In the genomic region with DNA sequence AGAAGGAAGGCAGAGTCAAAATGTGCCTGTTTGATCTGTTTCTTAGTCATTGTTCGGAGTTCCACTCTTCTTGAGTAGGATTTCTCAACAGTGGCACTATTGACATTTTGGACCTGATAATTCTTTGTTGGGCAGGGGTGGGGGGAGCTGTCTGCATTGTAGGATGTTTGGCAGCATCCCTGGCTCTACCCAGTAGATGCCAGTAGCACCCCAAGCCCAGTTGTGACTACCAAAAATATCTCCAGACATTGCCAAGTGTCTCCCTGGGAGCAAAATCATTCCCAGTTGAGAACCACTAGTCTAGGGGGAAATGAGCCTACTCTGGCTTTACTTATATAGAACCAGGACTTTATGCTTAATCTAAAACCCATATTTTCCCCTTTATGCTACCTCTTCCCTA, we compare ENCODE assay signal across 9 cellular contexts. TPM values are rescaled to one million over a fixed set of nuclear protein-coding genes. Genes with fewer than 3 reads are reported as not detected.
A peak's percentile ranks its signal among the peaks of the same experiment; 100 is the strongest.
DNase-seq lines count a peak whose midpoint lies in the region; ATAC-seq, FAIRE-seq and TF ChIP-seq lines count a peak whose summit lies in the region.
"Had no signal": no experiment of that assay in that cellular context is flagged by ENCODE, and none has a peak within 500 bp of the region (broad histone marks: within the 10 kb centered on the region; RNA-seq: fewer than 3 reads in every experiment).

No MANE protein-coding gene starts in this region.

- no peak for TF ChIP-seq CTCF in WTC11 (IDR thresholded peaks at IDR 0.05)

- H3K4me3 Mint-ChIP-seq in WTC11, result peak overlapping the region; percentile 91

- POLR2A ChIA-PET in WTC11 (lab: Charles Lee), result no interaction called here

- WGBS in small intestine, 3 donors, result 20 to 44% (median 25%) methylated on average over 1 of the region's 1 CpG

- H3K4me3 ChIP-seq in HAP-1 (peak overlapping the region; percentile 76; the same call in 1 of the 2 replicates), small intestine (ENCODE audit: low read depth in 1 of 2, low read length in 2 of 2) (no peak overlapping the region)

- H3K27me3 ChIP-seq in HAP-1 (ENCODE audit: low read depth) (no peaks in the 10 kb centered on the region), small intestine (ENCODE audit: control insufficient read depth in 2 of 2, insufficient read depth in 2 of 2, low read length in 2 of 2) (no peaks in the 10 kb centered on the region)

- H3K27me3 Mint-ChIP-seq in WTC11 (ENCODE audit: low read depth), result no peaks in the 10 kb centered on the region

- DNase-seq in HAP-1 (ENCODE audit: low spot score in 2 of 2) (no peak), WTC11 (ENCODE audit: low spot score) (no peak), globus pallidus (ENCODE audit: low spot score) (peak; percentile 15), small intestine (no peak), superior temporal gyrus (ENCODE audit: extremely low spot score) (no peak), GM12892 (ENCODE audit: insufficient read length) (no peak), ACHN (no peak)
- DNase-seq in activated CD4-positive, alpha-beta T cell treated with anti-CD3 and anti-CD28 coated beads for 1 hour, result no peak

- no peak overlapping the region for H3K27ac Mint-ChIP-seq in WTC11

- FAIRE-seq in small intestine (lab: Jason Lieb, UNC) (no peak), GM12892 (lab: Jason Lieb, UNC) (no peak)
- FAIRE-seq: bronchial epithelial cell had no signal

- H3K9me3 ChIP-seq in HAP-1 (no peaks in the 10 kb centered on the region), small intestine (ENCODE audit: control insufficient read depth, low read depth) (no peaks in the 10 kb centered on the region)

- in situ Hi-C loops in HAP-1 (cut with MboI; ENCODE audit: low sequenced_read_pairs), result no loop called here
- in situ Hi-C loops in ACHN (cut with HindIII; ENCODE audit: low pct_ligation_motif_present, low pct_unique_long_range_greater_than_20kb, low sequenced_read_pairs), result no loop called here

- H3K36me3 ChIP-seq in HAP-1 (replicated peaks), result no peaks in the 10 kb centered on the region
- no peaks in the 10 kb centered on the region for H3K36me3 ChIP-seq in small intestine (ENCODE audit: control insufficient read depth in 2 of 2, insufficient read depth in 2 of 2, low read length in 2 of 2)

- H3K4me1 Mint-ChIP-seq in WTC11, result peaks cover 19% of the 10 kb centered on the region

- peak overlapping the region; percentile 2 to 97 for H3K27ac ChIP-seq in small intestine (ENCODE audit: low read depth in 1 of 2, low read length in 1 of 2)

- H3K4me1 ChIP-seq in HAP-1, result peaks cover 6% of the 10 kb centered on the region; the same call in 1 of the 2 replicates
- no peaks in the 10 kb centered on the region for H3K4me1 ChIP-seq in small intestine (ENCODE audit: control insufficient read depth in 2 of 2, insufficient read depth in 1 of 2, low read depth in 1 of 2, low read length in 1 of 2)

- no peak for TF ChIP-seq POLR2A in GM12892 (IDR thresholded peaks at IDR 0.05; ENCODE audit: low read depth, low read length)

- CTCF ChIA-PET in WTC11 (lab: Charles Lee), result interaction anchor here (1.0 to 3.7 kb wide), 3 partner anchors 57 to 96 kb away, joined by 6 to 18 read pairs (median 12); partner anchors contain the start of genes RANBP10 and TSNAXIP1

- no peak for ATAC-seq in WTC11

- H3K36me3 Mint-ChIP-seq in WTC11, result no peaks in the 10 kb centered on the region

- H3K9me3 Mint-ChIP-seq in WTC11, result no peaks in the 10 kb centered on the region

TF ChIP-seq in WTC11, 78 proteins besides CTCF, POLR2A, EP300 and RAD21 (continues in another document):
- TF ChIP-seq ZBTB21 (CRISPR knock-in tag; IDR thresholded peaks at IDR 0.05; ENCODE audit: borderline replicate concordance) (no peak), ZNF671 (CRISPR knock-in tag; IDR thresholded peaks at IDR 0.05) (no peak), JUN (CRISPR knock-in tag; IDR thresholded peaks at IDR 0.05) (no peak), ZNF281 (CRISPR knock-in tag; IDR thresholded peaks at IDR 0.05) (no peak), ZNF138 (CRISPR knock-in tag; conservative IDR thresholded peaks at IDR 0.05) (no peak), CBFB (CRISPR knock-in tag; IDR thresholded peaks at IDR 0.05; ENCODE audit: low read depth) (no peak), ZNF219 (CRISPR knock-in tag; IDR thresholded peaks at IDR 0.05; ENCODE audit: borderline replicate concordance) (no peak), ZSCAN18 (CRISPR knock-in tag; IDR thresholded peaks at IDR 0.05) (no peak), PRRX2 (CRISPR knock-in tag; IDR thresholded peaks at IDR 0.05) (no peak), SOX15 (CRISPR knock-in tag; IDR thresholded peaks at IDR 0.05) (no peak), HMGXB4 (CRISPR knock-in tag; IDR thresholded peaks at IDR 0.05) (no peak), NFATC4 (CRISPR knock-in tag; IDR thresholded peaks at IDR 0.05) (no peak)
- TF ChIP-seq, protein P1, sequence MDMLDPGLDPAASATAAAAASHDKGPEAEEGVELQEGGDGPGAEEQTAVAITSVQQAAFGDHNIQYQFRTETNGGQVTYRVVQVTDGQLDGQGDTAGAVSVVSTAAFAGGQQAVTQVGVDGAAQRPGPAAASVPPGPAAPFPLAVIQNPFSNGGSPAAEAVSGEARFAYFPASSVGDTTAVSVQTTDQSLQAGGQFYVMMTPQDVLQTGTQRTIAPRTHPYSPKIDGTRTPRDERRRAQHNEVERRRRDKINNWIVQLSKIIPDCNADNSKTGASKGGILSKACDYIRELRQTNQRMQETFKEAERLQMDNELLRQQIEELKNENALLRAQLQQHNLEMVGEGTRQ (CRISPR knock-in tag; IDR thresholded peaks at IDR 0.05), result no peak
- TF ChIP-seq, protein P2, sequence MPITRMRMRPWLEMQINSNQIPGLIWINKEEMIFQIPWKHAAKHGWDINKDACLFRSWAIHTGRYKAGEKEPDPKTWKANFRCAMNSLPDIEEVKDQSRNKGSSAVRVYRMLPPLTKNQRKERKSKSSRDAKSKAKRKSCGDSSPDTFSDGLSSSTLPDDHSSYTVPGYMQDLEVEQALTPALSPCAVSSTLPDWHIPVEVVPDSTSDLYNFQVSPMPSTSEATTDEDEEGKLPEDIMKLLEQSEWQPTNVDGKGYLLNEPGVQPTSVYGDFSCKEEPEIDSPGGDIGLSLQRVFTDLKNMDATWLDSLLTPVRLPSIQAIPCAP (CRISPR knock-in tag; IDR thresholded peaks at IDR 0.05), result no peak

RNA-seq across cellular contexts. Expression of gene GFOD2, which starts 1.1 kb away (rescaled TPM):
- total RNA-seq in WTC11 (2021), result 19.3 to 29.5 TPM (median 22.8 TPM) in 3 replicates
- polyA plus RNA-seq in small intestine, result 10 to 100 TPM in 2 of 3 donors, 1 to 10 TPM in 1; 9.7 to 28.6 (median 14.3) TPM
- 7.1 TPM for polyA plus RNA-seq in GM12892 (2012; ENCODE audit: missing spikeins)

RNA-seq across cellular contexts. Expression of gene C16orf86, which starts 53.6 kb away (rescaled TPM):
- total RNA-seq in WTC11 (2021), result 4.1 to 5.4 TPM (median 4.9 TPM) in 3 replicates
- 1 to 10 TPM in 2 of 3 donors, not detected in 1; 1.9 to 3.2 TPM for polyA plus RNA-seq in small intestine
- 2.1 TPM for polyA plus RNA-seq in GM12892 (2012; ENCODE audit: missing spikeins)

RNA-seq across cellular contexts. Expression of gene ENKD1, which starts 53.7 kb away (rescaled TPM):
- total RNA-seq in WTC11 (2021), result 10.3 to 11.9 TPM (median 11.7 TPM) in 3 replicates
- polyA plus RNA-seq in small intestine, result 10 to 100 TPM in 2 of 3 donors, 1 to 10 TPM in 1; 4.1 to 13.2 (median 13.0) TPM
- 7.7 TPM for polyA plus RNA-seq in GM12892 (2012; ENCODE audit: missing spikeins)

RNA-seq across cellular contexts. Expression of gene PARD6A, which starts 59.5 kb away (rescaled TPM):
- total RNA-seq in WTC11 (2021), result 17.1 to 18.5 TPM (median 17.4 TPM) in 3 replicates
- polyA plus RNA-seq in small intestine, result 1 to 10 TPM; 2.5 to 6.8 (median 3.0) TPM
- 4.0 TPM for polyA plus RNA-seq in GM12892 (2012; ENCODE audit: missing spikeins)
